16 cellular contexts compared by ENCODE assay signal in the genomic region with DNA sequence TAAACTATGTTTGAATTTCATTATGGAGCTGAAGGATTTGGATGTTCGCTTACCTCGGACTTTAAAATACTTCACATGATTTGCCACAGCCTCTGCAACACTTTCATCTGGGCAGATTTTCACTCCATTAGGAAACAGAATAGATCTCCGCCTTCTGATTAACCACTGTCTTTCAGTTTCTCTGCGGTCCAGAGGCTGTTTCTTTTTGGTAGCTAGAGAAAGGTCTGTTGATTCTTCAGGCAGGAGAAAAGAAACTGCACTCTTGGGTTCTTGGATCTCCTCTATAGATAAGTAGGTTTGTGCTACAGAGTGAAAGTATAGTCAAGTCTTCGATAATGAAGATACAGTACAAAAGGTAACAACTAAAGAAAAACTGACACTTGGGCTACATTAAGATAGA. TPM values are rescaled to one million over a fixed set of nuclear protein-coding genes. Genes with fewer than 3 reads are reported as not detected.
A peak's percentile ranks its signal among the peaks of the same experiment; 100 is the strongest.
DNase-seq lines count a peak whose midpoint lies in the region; TF ChIP-seq lines count a peak whose summit lies in the region.
"Had no signal": no experiment of that assay in that cellular context is flagged by ENCODE, and none has a peak within 500 bp of the region (broad histone marks: within the 10 kb centered on the region; RNA-seq: fewer than 3 reads in every experiment).

No MANE protein-coding gene starts in this region.

- H3K9me3 Mint-ChIP-seq in endodermal cell: no peaks in the 10 kb centered on the region
- H3K9me3 Mint-ChIP-seq: CD8-positive, alpha-beta T cell; HFFc6 had no signal

- peak; percentile 12 for DNase-seq in DMS 273 (lab: John Stamatoyannopoulos, UW; ENCODE audit: unreplicated experiment)
- DNase-seq in DMS 273 treated with DMSO at 0.1 percent for 48 hours (lab: John Stamatoyannopoulos, UW): no peak
- DNase-seq in endodermal cell: peak; percentile 46
- no peak for DNase-seq in foreskin melanocyte
- DNase-seq in substantia nigra (lab: John Stamatoyannopoulos, UW): no peak
- DNase-seq in NCI-H187 (lab: John Stamatoyannopoulos, UW): no peak
- DNase-seq: CD8-positive, alpha-beta T cell; COR-L47; HCEC 1CT; HFFc6 had no signal

- peaks cover 10% of the 10 kb centered on the region for H3K4me1 Mint-ChIP-seq in endodermal cell
- H3K4me1 Mint-ChIP-seq: CD14-positive monocyte had no signal

- H3K27me3 Mint-ChIP-seq in endodermal cell (ENCODE audit: insufficient read depth): no peaks in the 10 kb centered on the region

- H3K4me3 ChIP-seq in endodermal cell (ENCODE audit: low read length): no peak overlapping the region
- H3K4me3 ChIP-seq in muscle layer of duodenum (ENCODE audit: low read depth in 1 of 2, low read length in 2 of 2): peak overlapping the region in 1 of 2 donors; percentile 18
- H3K4me3 ChIP-seq in urinary bladder (ENCODE audit: low read depth, low read length): no peak overlapping the region

- H3K36me3 ChIP-seq in endodermal cell (ENCODE audit: control insufficient read depth, insufficient read depth, low read length) (no peaks in the 10 kb centered on the region), muscle layer of duodenum (ENCODE audit: control insufficient read depth in 1 of 2, insufficient read depth in 2 of 2, low read length in 2 of 2) (no peaks in the 10 kb centered on the region), urinary bladder (ENCODE audit: insufficient read depth) (no peaks in the 10 kb centered on the region)

- no peak overlapping the region for H3K9ac ChIP-seq in endodermal cell (ENCODE audit: extremely low read depth, low read length, poor library complexity, severe bottlenecking)

- H3K9me3 ChIP-seq in endodermal cell (ENCODE audit: control insufficient read depth, low read length) (no peaks in the 10 kb centered on the region), muscle layer of duodenum (ENCODE audit: control insufficient read depth in 1 of 2, low read length in 2 of 2) (no peaks in the 10 kb centered on the region)

- peaks cover 14% of the 10 kb centered on the region for H3K4me1 ChIP-seq in endodermal cell (ENCODE audit: control insufficient read depth, insufficient read depth, low read length)
- no peaks in the 10 kb centered on the region for H3K4me1 ChIP-seq in muscle layer of duodenum (ENCODE audit: control insufficient read depth in 1 of 2, insufficient read depth in 2 of 2, low read length in 2 of 2)
- H3K4me1 ChIP-seq in urinary bladder (ENCODE audit: insufficient read depth): no peaks in the 10 kb centered on the region

- no peak overlapping the region for H3K27ac ChIP-seq in endodermal cell (ENCODE audit: low read depth, low read length)
- peak overlapping the region; percentile 35 for H3K27ac ChIP-seq in muscle layer of duodenum (ENCODE audit: low read length)
- H3K27ac ChIP-seq in urinary bladder (ENCODE audit: low read depth): peak overlapping the region; percentile 10
- no peak overlapping the region for H3K27ac ChIP-seq in substantia nigra (ENCODE audit: low read depth, low read length, poor library complexity, severe bottlenecking)
- H3K27ac ChIP-seq: 22Rv1, HL-60 had no signal

- H3K27me3 ChIP-seq in endodermal cell (ENCODE audit: control insufficient read depth, insufficient read depth, low read length, poor library complexity, severe bottlenecking) (no peaks in the 10 kb centered on the region), muscle layer of duodenum (ENCODE audit: low read depth, low read length) (no peaks in the 10 kb centered on the region)

- no peaks in the 10 kb centered on the region for H3K36me3 Mint-ChIP-seq in endodermal cell (ENCODE audit: low read depth)

- TF ChIP-seq CTCF in endodermal cell (conservative IDR thresholded peaks at IDR 0.05): no peak

- 84 to 100% methylated on average over 1 to 5 of the region's 5 CpGs for WGBS in endodermal cell (ENCODE audit: insufficient coverage in 1 of 2, insufficient read length in 1 of 2), 2 experiments
- WGBS in urinary bladder: 65% methylated on average over 5 of the region's 5 CpGs

- H3K4me3 Mint-ChIP-seq in endodermal cell: no peak overlapping the region
- H3K4me3 Mint-ChIP-seq: CD14-positive monocyte; CD8-positive, alpha-beta T cell; HFFc6 had no signal

- H3K27ac Mint-ChIP-seq in endodermal cell: no peak overlapping the region
- H3K27ac Mint-ChIP-seq: CD14-positive monocyte; CD8-positive, alpha-beta T cell; HFFc6 had no signal

RNA-seq across cellular contexts. Expression of gene IMPG2, which starts 0.8 kb away (rescaled TPM):
- total RNA-seq in endodermal cell (under 1 TPM; 0.18 to 0.26 TPM), urinary bladder (2.3 TPM)
- polyA plus RNA-seq in endodermal cell (2013, experiment 1 of 2): 0.18 TPM
- polyA plus RNA-seq in endodermal cell (2013, experiment 2 of 2): 0.12 TPM
- polyA plus RNA-seq in urinary bladder: 0.16 TPM
- total RNA-seq: Daoy had no signal

Comparison
In these comparisons a context has a peak if more than half of its experiments do, and no peak if none do; other contexts are left out.
1. DNase-seq: peak in DMS 273 (single experiment) and endodermal cell (single experiment); none in DMS 273 treated with DMSO at 0.1 percent for 48 hours (single experiment), foreskin melanocyte (single experiment), substantia nigra (0 of 49) and NCI-H187 (0 of 2).
2. H3K27ac ChIP-seq: peak in muscle layer of duodenum (single experiment) and urinary bladder (single experiment); none in endodermal cell (single experiment) and substantia nigra (single experiment).